In the genomic region with DNA sequence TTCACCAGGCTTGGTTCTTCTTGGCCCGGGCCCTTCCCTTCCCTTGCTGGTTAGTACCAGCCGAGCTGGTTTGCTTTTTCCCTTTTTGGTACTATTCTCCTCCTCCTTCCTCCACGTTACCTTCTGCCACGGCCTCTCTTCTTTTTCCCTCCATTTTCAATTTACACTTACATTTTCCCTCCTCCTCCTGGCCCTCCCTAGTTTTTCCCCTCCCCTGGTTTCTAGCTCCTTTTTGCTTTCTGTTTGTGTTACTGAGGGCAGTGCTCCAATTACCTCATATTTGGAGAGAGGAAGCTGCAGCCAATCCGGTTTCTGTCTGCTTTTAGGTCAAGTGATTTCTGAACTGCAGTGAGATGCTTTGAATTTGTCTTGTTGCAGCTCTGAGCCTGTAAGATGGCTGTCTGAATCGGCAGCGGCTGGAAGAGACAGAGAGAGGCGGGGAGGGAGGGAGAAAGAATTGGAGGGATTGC, we compare ENCODE assay signal across 8 cellular contexts.
DNase-seq lines count a peak whose midpoint lies in the region; TF ChIP-seq lines count a peak whose summit lies in the region.

No MANE protein-coding gene starts in this region.

- peak; percentile 70 for DNase-seq in AG04450 (ENCODE audit: low read depth, low spot score)
- DNase-seq in GM13976 (ENCODE audit: low spot score) = peak; percentile 59
- peak; percentile 100 for DNase-seq in NCI-H510A treated with DMSO at 0.1 percent for 48 hours (lab: John Stamatoyannopoulos, UW)
- peak; percentile 87 to 91 for DNase-seq in cardiac fibroblast (ENCODE audit: low read depth in 2 of 2)
- peak; percentile 80 for DNase-seq in inferior parietal cortex (ENCODE audit: extremely low spot score)
- no peak for DNase-seq in NOMO-1 (lab: John Stamatoyannopoulos, UW; ENCODE audit: unreplicated experiment in 2 of 2)
- DNase-seq in Calu3 = no peak

- intact Hi-C loops in Calu3 (cut with micrococcal nuclease; ENCODE audit: unreplicated experiment) = loop anchor here (10.0 kb wide), 1 partner anchor 147 kb away; no protein-coding TSS in a partner anchor

- TF ChIP-seq CTCF in AG04450 (IDR thresholded peaks at IDR 0.05; ENCODE audit: low read depth, low read length) (no peak), GM13976 (IDR thresholded peaks at IDR 0.05; ENCODE audit: borderline replicate concordance, control extremely low read depth, extremely low read depth, insufficient read depth, missing control alignments) (no peak), cardiac fibroblast (IDR thresholded peaks at IDR 0.05; ENCODE audit: low read depth, low read length) (no peak), Calu3 (IDR thresholded peaks at IDR 0.05; ENCODE audit: unreplicated experiment) (no peak)

- in situ Hi-C loops in GM13976 (cut with MboI; ENCODE audit: low sequenced_read_pairs, unreplicated experiment) = loop anchor here (10.0 kb wide), 1 partner anchor 173 kb away; no protein-coding TSS in a partner anchor

- H3K27me3 Mint-ChIP-seq in Calu3 (ENCODE audit: unreplicated experiment) = no peaks in the 10 kb centered on the region

- no peaks in the 10 kb centered on the region for H3K27me3 ChIP-seq in AG04450 (ENCODE audit: control insufficient read depth, insufficient read depth, low read length)

- POLR2A ChIA-PET in AG04450 (lab: Yijun Ruan, JAX) = interaction anchor here (0.5 kb wide), 2 partner anchors 160 to 172 kb away, joined by 3 read pairs; no protein-coding TSS in a partner anchor

- H3K4me1 Mint-ChIP-seq in Calu3 (ENCODE audit: low read depth, unreplicated experiment) = peaks cover 18% of the 10 kb centered on the region

- H3K4me3 ChIP-seq in AG04450 (ENCODE audit: low read depth, low read length) (peak overlapping the region; percentile 51), cardiac fibroblast (replicated peaks in 1 of 2; ENCODE audit: low read depth in 2 of 2, low read length in 2 of 2) (peak overlapping the region; percentile 29 to 45), skin epidermis (peak overlapping the region in 5 of 7 experiments; percentile 1 to 36 (median 12))

- H3K9me3 Mint-ChIP-seq in Calu3 (ENCODE audit: low read depth, unreplicated experiment) = no peaks in the 10 kb centered on the region

- no TSS peak for BruUV-seq in Calu3 (replicated peaks; lab: Mats Ljungman, UMichigan)

- no peaks in the 10 kb centered on the region for H3K36me3 Mint-ChIP-seq in Calu3 (ENCODE audit: insufficient read depth, unreplicated experiment)

- H3K27ac Mint-ChIP-seq in Calu3 (ENCODE audit: unreplicated experiment) = no peak overlapping the region

- H3K4me3 Mint-ChIP-seq in Calu3 (ENCODE audit: low read depth, unreplicated experiment) = no peak overlapping the region

- CTCF ChIA-PET in AG04450 (lab: Charles Lee) = interaction anchor here (2.2 to 2.8 kb wide), 3 partner anchors 76 to 170 kb away, joined by 7 to 15 read pairs (median 13); no protein-coding TSS in a partner anchor
- CTCF ChIA-PET in Calu3 (lab: Charles Lee) = interaction anchor here (1.4 kb wide), 1 partner anchor 170 kb away, joined by 3 read pairs; no protein-coding TSS in a partner anchor

- H3K27ac ChIP-seq in AG04450 (ENCODE audit: low read depth, low read length) = peak overlapping the region; percentile 75
- peak overlapping the region in 19 of 21 experiments; percentile 23 to 78 (median 66) for H3K27ac ChIP-seq in skin epidermis

- H3K9me3 ChIP-seq in AG04450 (ENCODE audit: control insufficient read depth, insufficient read depth, low read length) = no peaks in the 10 kb centered on the region

Comparison
In these comparisons a context has a peak if more than half of its experiments do, and no peak if none do; other contexts are left out.
1. DNase-seq: peak in AG04450 (single experiment), GM13976 (single experiment), NCI-H510A treated with DMSO at 0.1 percent for 48 hours (single experiment), cardiac fibroblast (2 of 2) and inferior parietal cortex (single experiment); none in NOMO-1 (0 of 2) and Calu3 (single experiment).
2. Peak in every context shown above with its lines, with median percentiles within 50 percentile points of each other: H3K4me3 ChIP-seq.